In the genomic region with DNA sequence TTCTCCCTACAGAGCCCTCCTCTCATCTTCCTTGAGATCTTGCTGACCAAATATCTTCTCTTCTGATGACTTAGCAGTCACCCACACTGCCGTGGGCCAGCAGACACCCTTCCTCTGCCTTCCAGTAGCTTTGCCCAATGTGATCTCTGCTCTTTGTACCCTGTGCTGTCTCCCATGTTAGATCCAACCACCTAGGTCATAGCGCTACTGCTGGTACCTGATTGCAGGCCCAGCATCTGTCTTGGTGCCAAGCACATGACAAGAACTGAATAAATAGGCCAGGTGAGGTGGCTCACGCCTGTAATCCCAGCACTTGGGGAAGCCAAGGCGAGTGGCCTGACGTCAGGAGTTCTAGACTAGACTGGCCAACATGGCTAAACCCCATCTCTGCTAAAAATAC, we compare ENCODE assay signal across 26 cellular contexts.
"Had no signal": no experiment of that assay in that cellular context is flagged by ENCODE, and none has a peak within 500 bp of the region (broad histone marks: within the 10 kb centered on the region; RNA-seq: fewer than 3 reads in every experiment).

No MANE protein-coding gene starts in this region.

- H3K9me3 Mint-ChIP-seq: mesothelial cell of epicardium; natural killer cell treated with Interleukin-12 subunit alpha and Interleukin-12 subunit beta and Interleukin-15 and Interleukin-18, amount 100 ng/mL, for 72 hours; stimulated activated effector memory CD8-positive, alpha-beta T cell treated with anti-CD3 and anti-CD28 coated beads, Interleukin-12 subunit alpha, Interleukin-12 subunit beta, amount 100 ng/mL, for 72 hours had no signal

- H3K27me3 ChIP-seq: left lung, right atrium auricular region, spleen, stomach, testis, thyroid gland, transverse colon, upper lobe of left lung, vagina had no signal

- H3K36me3 ChIP-seq: left lung, right atrium auricular region, spleen, stomach, thyroid gland, transverse colon, upper lobe of left lung, vagina had no signal

- FAIRE-seq: keratinocyte had no signal

- DNase-seq: head of caudate nucleus; hippocampal formation; kidney glomerular epithelial cell; left cardiac atrium; left lung; mesendoderm; naive thymus-derived CD4-positive, alpha-beta T cell; nucleus accumbens; spleen; stimulated activated CD4-positive, alpha-beta T cell treated with anti-CD3 and anti-CD28 coated beads, Interleukin-4, amount 100 ng/mL, for 24 hours; stimulated activated naive CD4-positive, alpha-beta T cell treated with Interleukin-2 at 50 U/mL for 16 hours; stomach; testis; thyroid gland; transverse colon; upper lobe of left lung had no signal

- H3K4me3 ChIP-seq: left lung, lung, right atrium auricular region, skin epidermis, spleen, stomach, testis, thyroid gland, transverse colon, upper lobe of left lung, vagina had no signal

- ATAC-seq: left cardiac atrium; left lung; naive thymus-derived CD4-positive, alpha-beta T cell; natural killer cell treated with Interleukin-12 subunit alpha and Interleukin-12 subunit beta and Interleukin-15 and Interleukin-18, amount 100 ng/mL, for 72 hours; sciatic nerve; stimulated activated effector memory CD8-positive, alpha-beta T cell treated with anti-CD3 and anti-CD28 coated beads, Interleukin-12 subunit alpha, Interleukin-12 subunit beta, amount 100 ng/mL, for 72 hours had no signal

- H3K27me3 Mint-ChIP-seq: natural killer cell treated with Interleukin-12 subunit alpha and Interleukin-12 subunit beta and Interleukin-15 and Interleukin-18, amount 100 ng/mL, for 72 hours had no signal

- H3K79me2 ChIP-seq: parathyroid adenoma had no signal

- H3K27ac ChIP-seq: left lung, parathyroid adenoma, right atrium auricular region, skin epidermis, spleen, stomach, testis, thyroid gland, transverse colon, upper lobe of left lung, vagina had no signal

- H2AFZ ChIP-seq: parathyroid adenoma had no signal

- H3K9ac ChIP-seq: parathyroid adenoma had no signal

- H3K4me1 ChIP-seq: left lung, parathyroid adenoma, thyroid gland, vagina had no signal

- H3K4me3 Mint-ChIP-seq: mesothelial cell of epicardium; naive thymus-derived CD4-positive, alpha-beta T cell; natural killer cell treated with Interleukin-12 subunit alpha and Interleukin-12 subunit beta and Interleukin-15 and Interleukin-18, amount 100 ng/mL, for 72 hours; stimulated activated effector memory CD8-positive, alpha-beta T cell treated with anti-CD3 and anti-CD28 coated beads, Interleukin-12 subunit alpha, Interleukin-12 subunit beta, amount 100 ng/mL, for 72 hours had no signal

- H3K27ac Mint-ChIP-seq: mesothelial cell of epicardium; natural killer cell treated with Interleukin-12 subunit alpha and Interleukin-12 subunit beta and Interleukin-15 and Interleukin-18, amount 100 ng/mL, for 72 hours; stimulated activated effector memory CD8-positive, alpha-beta T cell treated with anti-CD3 and anti-CD28 coated beads, Interleukin-12 subunit alpha, Interleukin-12 subunit beta, amount 100 ng/mL, for 72 hours had no signal

- H3K9me3 ChIP-seq: left lung, right atrium auricular region, spleen, stomach, testis, thyroid gland, transverse colon, upper lobe of left lung, vagina had no signal

- H3K36me3 Mint-ChIP-seq: mesothelial cell of epicardium; natural killer cell treated with Interleukin-12 subunit alpha and Interleukin-12 subunit beta and Interleukin-15 and Interleukin-18, amount 100 ng/mL, for 72 hours; stimulated activated effector memory CD8-positive, alpha-beta T cell treated with anti-CD3 and anti-CD28 coated beads, Interleukin-12 subunit alpha, Interleukin-12 subunit beta, amount 100 ng/mL, for 72 hours had no signal
